In genomic region chrX:150148749-150149672, GRCh38 we compare ENCODE assay signal across 15 cellular contexts.
"Had no signal": no experiment of that assay in that cellular context is flagged by ENCODE, and none has a peak within 500 bp of the region (broad histone marks: within the 10 kb centered on the region; RNA-seq: fewer than 3 reads in every experiment).

No MANE protein-coding gene starts in this region.

- DNase-seq: activated effector memory CD4-positive, alpha-beta T cell treated with Interleukin-2 at 50 U/mL for 16 hours; amniotic stem cell; hippocampal formation; left cardiac atrium; naive thymus-derived CD8-positive, alpha-beta T cell; stimulated activated CD4-positive, alpha-beta T cell treated with anti-CD3 and anti-CD28 coated beads, Interleukin-12 subunit alpha, Interleukin-12 subunit beta, amount 100 ng/mL, for 4 hours; stimulated activated naive CD4-positive, alpha-beta T cell treated with Interleukin-2 at 50 U/mL for 16 hours; T-helper 2 cell; upper lobe of left lung had no signal

- H3K27ac ChIP-seq: gastroesophageal sphincter, suprapubic skin, upper lobe of left lung had no signal

- H3K9me3 ChIP-seq: gastroesophageal sphincter, suprapubic skin, upper lobe of left lung had no signal

- H3K27me3 Mint-ChIP-seq: progenitor cell of endocrine pancreas had no signal

- H3K27me3 ChIP-seq: gastroesophageal sphincter, suprapubic skin, upper lobe of left lung had no signal

- ATAC-seq: activated CD4-positive, CD25-positive, alpha-beta regulatory T cell treated with anti-CD3 and anti-CD28 coated beads, Interleukin-2, amount 50 U/mL, for 24 hours; esophagus mucosa; gastroesophageal sphincter; naive thymus-derived CD8-positive, alpha-beta T cell had no signal

- H3K4me1 ChIP-seq: gastroesophageal sphincter, suprapubic skin, upper lobe of left lung had no signal

- H3K4me3 Mint-ChIP-seq: activated naive CD4-positive, alpha-beta T cell treated with anti-CD3 and anti-CD28 coated beads, Interleukin-2, amount 50 U/mL, for 24 hours; naive thymus-derived CD8-positive, alpha-beta T cell had no signal

- H3K9me3 Mint-ChIP-seq: activated naive CD4-positive, alpha-beta T cell treated with anti-CD3 and anti-CD28 coated beads, Interleukin-2, amount 50 U/mL, for 24 hours had no signal

- H3K27ac Mint-ChIP-seq: activated naive CD4-positive, alpha-beta T cell treated with anti-CD3 and anti-CD28 coated beads, Interleukin-2, amount 50 U/mL, for 24 hours; naive thymus-derived CD8-positive, alpha-beta T cell; progenitor cell of endocrine pancreas had no signal

- H3K4me3 ChIP-seq: gastroesophageal sphincter, suprapubic skin, upper lobe of left lung had no signal

- H3K4me1 Mint-ChIP-seq: activated naive CD4-positive, alpha-beta T cell treated with anti-CD3 and anti-CD28 coated beads, Interleukin-2, amount 50 U/mL, for 24 hours; naive thymus-derived CD8-positive, alpha-beta T cell had no signal

- H3K36me3 Mint-ChIP-seq: activated naive CD4-positive, alpha-beta T cell treated with anti-CD3 and anti-CD28 coated beads, Interleukin-2, amount 50 U/mL, for 24 hours had no signal

- H3K36me3 ChIP-seq: gastroesophageal sphincter, suprapubic skin, upper lobe of left lung had no signal
